ENCODE assay signal across 13 cellular contexts in the genomic region with DNA sequence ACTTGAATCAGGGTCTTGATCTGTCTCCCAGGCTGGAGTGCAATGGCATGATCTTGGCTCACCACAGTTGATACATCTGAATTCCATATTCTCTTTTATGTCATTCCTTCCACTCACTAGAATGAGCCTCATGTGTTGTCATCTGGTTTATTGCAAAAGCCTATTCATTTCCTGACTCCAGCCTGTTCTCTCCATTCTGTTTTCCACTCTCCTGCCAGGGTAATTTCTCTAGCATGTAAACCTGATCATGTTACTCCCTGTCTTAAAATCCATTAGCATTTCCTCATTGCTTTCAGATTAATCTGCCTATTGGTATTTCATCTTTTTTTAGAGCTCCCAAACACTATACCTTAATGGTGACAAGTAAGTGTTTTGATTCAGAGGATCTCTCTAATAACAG. TPM values are rescaled to one million over a fixed set of nuclear protein-coding genes. Genes with fewer than 3 reads are reported as not detected.
DNase-seq lines count a peak whose midpoint lies in the region; ATAC-seq, FAIRE-seq and TF ChIP-seq lines count a peak whose summit lies in the region.
"Had no signal": no experiment of that assay in that cellular context is flagged by ENCODE, and none has a peak within 500 bp of the region (broad histone marks: within the 10 kb centered on the region; RNA-seq: fewer than 3 reads in every experiment).

No MANE protein-coding gene starts in this region.

- H2BK120ac ChIP-seq in trophoblast cell (ENCODE audit: insufficient read depth, low read length, poor library complexity), result no peak overlapping the region

- H3K27ac ChIP-seq in endothelial cell of umbilical vein (ENCODE audit: insufficient read depth, low read depth, low read length), result no peak overlapping the region
- H3K27ac ChIP-seq in trophoblast cell (ENCODE audit: low read depth, low read length), result no peak overlapping the region
- H3K27ac ChIP-seq: gastroesophageal sphincter, skin epidermis had no signal

- POLR2A ChIA-PET in endothelial cell of umbilical vein (lab: Charles Lee), result no interaction called here

- H3K27me3 ChIP-seq in endothelial cell of umbilical vein (ENCODE audit: control insufficient read depth in 2 of 2, insufficient read depth in 2 of 2, low read length in 2 of 2) (no peaks in the 10 kb centered on the region), trophoblast cell (ENCODE audit: insufficient read depth, low read length) (no peaks in the 10 kb centered on the region)
- H3K27me3 ChIP-seq: gastroesophageal sphincter had no signal

- H2BK12ac ChIP-seq in trophoblast cell (ENCODE audit: low read length), result no peak overlapping the region

- no peak overlapping the region for H3K14ac ChIP-seq in trophoblast cell (ENCODE audit: low read length)

- H3K4me2 ChIP-seq in endothelial cell of umbilical vein (ENCODE audit: insufficient read depth, low read length) (no peak overlapping the region), trophoblast cell (ENCODE audit: low read length) (no peak overlapping the region)

- TF ChIP-seq CTCF in endothelial cell of umbilical vein (IDR thresholded peaks at IDR 0.05; ENCODE audit: extremely low read depth in 1 of 2, insufficient read depth in 1 of 2, low read depth in 1 of 2, low read length in 2 of 2), result no peak
- no peak for TF ChIP-seq CTCF in GM13976 (IDR thresholded peaks at IDR 0.05; ENCODE audit: borderline replicate concordance, control extremely low read depth, extremely low read depth, insufficient read depth, missing control alignments)

- no peak overlapping the region for H4K91ac ChIP-seq in trophoblast cell (ENCODE audit: low read depth, low read length)

- H3K4me3 ChIP-seq in endothelial cell of umbilical vein (replicated peaks in 1 of 3; ENCODE audit: insufficient read depth in 1 of 3, low read depth in 1 of 3, low read length in 3 of 3) (no peak overlapping the region), trophoblast cell (ENCODE audit: low read depth, low read length) (no peak overlapping the region)
- H3K4me3 ChIP-seq: gastroesophageal sphincter, skin epidermis had no signal

- no peaks in the 10 kb centered on the region for H3K9me1 ChIP-seq in endothelial cell of umbilical vein (replicated peaks; ENCODE audit: control insufficient read depth, extremely low read depth, insufficient read depth, low read length)

- H3K79me2 ChIP-seq in endothelial cell of umbilical vein (ENCODE audit: control insufficient read depth, insufficient read depth, low read length), result peaks cover 3% of the 10 kb centered on the region
- H3K79me2 ChIP-seq in trophoblast cell (ENCODE audit: control insufficient read depth, insufficient read depth, low read length, poor library complexity), result peaks cover 3% of the 10 kb centered on the region

- H2AK5ac ChIP-seq in trophoblast cell (ENCODE audit: low read length), result no peak overlapping the region

- dilution Hi-C loops in endothelial cell of umbilical vein (cut with MboI; ENCODE audit: extremely low pct_ligation_motif_present, low sequenced_read_pairs), result no loop called here

- DNase-seq in ELR (ENCODE audit: low read depth) (peak; percentile 82), M059J (ENCODE audit: low read depth) (peak; percentile 62), endothelial cell of umbilical vein (ENCODE audit: low read depth, low spot score) (peak; percentile 24), trophoblast cell (peak; percentile 44 to 80), left cardiac atrium (no peak), GM13976 (ENCODE audit: low spot score) (no peak), NCI-H146 treated with DMSO at 0.1 percent for 48 hours (lab: John Stamatoyannopoulos, UW; ENCODE audit: unreplicated experiment) (no peak)
- DNase-seq: activated T-cell treated with anti-CD3 and anti-CD28 coated beads, Interleukin-2, amount 50 U/mL, for 48 hours; left colon; NCI-H2107 had no signal

- no peak overlapping the region for H3K23ac ChIP-seq in trophoblast cell (ENCODE audit: low read length)

- H3K9me3 ChIP-seq in endothelial cell of umbilical vein (replicated peaks; ENCODE audit: control insufficient read depth, insufficient read depth, low read length) (no peaks in the 10 kb centered on the region), trophoblast cell (ENCODE audit: insufficient read depth, low read depth, low read length) (no peaks in the 10 kb centered on the region)
- H3K9me3 ChIP-seq: gastroesophageal sphincter had no signal

- H3K36me3 ChIP-seq in endothelial cell of umbilical vein (ENCODE audit: control insufficient read depth in 2 of 2, extremely low read depth in 1 of 2, insufficient read depth in 2 of 2, low read length in 2 of 2), result no peaks in the 10 kb centered on the region
- no peaks in the 10 kb centered on the region for H3K36me3 ChIP-seq in trophoblast cell (ENCODE audit: control insufficient read depth in 1 of 2, insufficient read depth in 2 of 2, low read length in 2 of 2)
- H3K36me3 ChIP-seq: gastroesophageal sphincter had no signal

- no peak overlapping the region for H3K18ac ChIP-seq in trophoblast cell (ENCODE audit: low read length)

- no peak overlapping the region for H3K4ac ChIP-seq in trophoblast cell (ENCODE audit: low read depth, low read length)

- no peaks in the 10 kb centered on the region for H4K20me1 ChIP-seq in endothelial cell of umbilical vein (replicated peaks; ENCODE audit: control insufficient read depth, extremely low read depth, insufficient read depth, low read length)

- no TSS peak for BruUV-seq in endothelial cell of umbilical vein (replicated peaks; lab: Mats Ljungman, UMichigan)

- H4K8ac ChIP-seq in trophoblast cell (ENCODE audit: low read depth, low read length), result no peak overlapping the region

- H2BK5ac ChIP-seq in trophoblast cell (ENCODE audit: low read depth, low read length, poor library complexity), result no peak overlapping the region

- H2AFZ ChIP-seq in endothelial cell of umbilical vein (ENCODE audit: low read depth, low read length) (peak overlapping the region; percentile 23), trophoblast cell (ENCODE audit: insufficient read depth, low read length, poor library complexity) (no peak overlapping the region)

- no peak for FAIRE-seq in endothelial cell of umbilical vein (lab: Jason Lieb, UNC)

- H4K12ac ChIP-seq in trophoblast cell (ENCODE audit: low read depth, low read length), result no peak overlapping the region

- no peak overlapping the region for H3K9ac ChIP-seq in endothelial cell of umbilical vein (replicated peaks; ENCODE audit: extremely low read depth, insufficient read depth, low read length)
- H3K9ac ChIP-seq in trophoblast cell (ENCODE audit: low read length), result no peak overlapping the region

- CTCF ChIA-PET in endothelial cell of umbilical vein (lab: Charles Lee), result no interaction called here

- no peak for TF ChIP-seq POLR2A in endothelial cell of umbilical vein (IDR thresholded peaks at IDR 0.05; ENCODE audit: low read depth, low read length)

- no peak for ATAC-seq in left cardiac atrium
- ATAC-seq: gastroesophageal sphincter, left colon had no signal

- intact Hi-C loops in endothelial cell of umbilical vein (cut with micrococcal nuclease) (loop anchor here (10.0 kb wide), 1 partner anchor 300 kb away; no protein-coding TSS in a partner anchor), left cardiac atrium (cut with DNase I) (loop anchor here in 1 of 2 donors (10.0 kb wide), 1 partner anchor 170 kb away; the partner anchor contains the start of gene DDX60)

- peaks cover 6% of the 10 kb centered on the region for H3K79me1 ChIP-seq in trophoblast cell (ENCODE audit: low read length)

- H3K4me1 ChIP-seq in endothelial cell of umbilical vein (ENCODE audit: control insufficient read depth, extremely low read depth, insufficient read depth, low read length), result peaks cover 19% of the 10 kb centered on the region
- peaks cover 0 to 11% of the 10 kb centered on the region in 2 experiments for H3K4me1 ChIP-seq in trophoblast cell (ENCODE audit: control insufficient read depth in 1 of 2, insufficient read depth in 2 of 2, low read length in 2 of 2)

- in situ Hi-C loops in GM13976 (cut with MboI; ENCODE audit: low sequenced_read_pairs, unreplicated experiment), result no loop called here

TF ChIP-seq in endothelial cell of umbilical vein, 7 proteins besides CTCF, POLR2A, EP300 and RAD21 (continues in another document):
- no peak for TF ChIP-seq JUN (IDR thresholded peaks at IDR 0.05; ENCODE audit: borderline replicate concordance, insufficient read depth, insufficient read length, low read depth)
- no peak for TF ChIP-seq EZH2 (IDR thresholded peaks at IDR 0.05; ENCODE audit: borderline replicate concordance, low read depth, low read length, severe bottlenecking)
- no peak for TF ChIP-seq MAX (IDR thresholded peaks at IDR 0.05; ENCODE audit: insufficient read depth, insufficient read length)
- no peak for TF ChIP-seq POLR2AphosphoS5 (IDR thresholded peaks at IDR 0.05; ENCODE audit: insufficient read depth, low read depth, low read length)
- no peak for TF ChIP-seq FOS (IDR thresholded peaks at IDR 0.05; ENCODE audit: borderline replicate concordance, insufficient read depth, low read length)

RNA-seq across cellular contexts. Expression of gene DDX60L, which starts 4.3 kb away (rescaled TPM):
- 17.0 and 21.5 TPM in 2 replicates for total RNA-seq in M059J (2014; rRNA removed; shearing (Covaris generic))
- total RNA-seq in endothelial cell of umbilical vein (22.0 and 32.9 TPM in 2 replicates), left cardiac atrium (10 to 100 TPM; 10.7 to 12.7 TPM)
- polyA plus RNA-seq in endothelial cell of umbilical vein, result 11.6 and 15.8 TPM in 2 replicates
- polyA plus RNA-seq in endothelial cell of umbilical vein (2011; cell fraction: cytosol; rRNA removed), result 10.5 and 11.3 TPM in 2 replicates
- 101 and 117 TPM in 2 replicates for polyA plus RNA-seq in endothelial cell of umbilical vein (2011; cell fraction: nucleus; rRNA removed)
- 17.4 and 23.3 TPM in 2 replicates for polyA plus RNA-seq in endothelial cell of umbilical vein (2012)
- 31.4 and 45.4 TPM in 2 replicates for polyA minus RNA-seq in endothelial cell of umbilical vein
- 7.4 TPM for polyA minus RNA-seq in endothelial cell of umbilical vein (2011; cell fraction: cytosol; rRNA and poly(A)+ RNA removed)
- 110 and 125 TPM in 2 replicates for polyA minus RNA-seq in endothelial cell of umbilical vein (2011; cell fraction: nucleus; rRNA and poly(A)+ RNA removed)
- polyA plus RNA-seq in trophoblast cell (2013), result 1.3 and 1.4 TPM in 2 replicates
- polyA plus RNA-seq: neural cell had no signal

RNA-seq across cellular contexts. Expression of gene PALLD, which starts 12.2 kb away (rescaled TPM):
- 21.6 and 46.0 TPM in 2 replicates for total RNA-seq in M059J (2014; rRNA removed; shearing (Covaris generic))
- total RNA-seq in endothelial cell of umbilical vein (47.9 and 48.2 TPM in 2 replicates), left cardiac atrium (100 to 1,000 TPM; 440 to 625 TPM)
- 10.4 and 13.4 TPM in 2 replicates for polyA plus RNA-seq in endothelial cell of umbilical vein
- 19.2 and 21.1 TPM in 2 replicates for polyA plus RNA-seq in endothelial cell of umbilical vein (2011; cell fraction: cytosol; rRNA removed)
- polyA plus RNA-seq in endothelial cell of umbilical vein (2011; cell fraction: nucleus; rRNA removed), result 31.7 and 31.8 TPM in 2 replicates
- 20.3 and 44.2 TPM in 2 replicates for polyA plus RNA-seq in endothelial cell of umbilical vein (2012)
- polyA minus RNA-seq in endothelial cell of umbilical vein, result 30.0 and 36.3 TPM in 2 replicates
- 47.9 TPM for polyA minus RNA-seq in endothelial cell of umbilical vein (2011; cell fraction: cytosol; rRNA and poly(A)+ RNA removed)
- polyA minus RNA-seq in endothelial cell of umbilical vein (2011; cell fraction: nucleus; rRNA and poly(A)+ RNA removed), result 28.4 and 38.6 TPM in 2 replicates
- polyA plus RNA-seq in trophoblast cell (2013), result 202 and 210 TPM in 2 replicates

Comparison
In these comparisons a context has a peak if more than half of its experiments do, and no peak if none do; other contexts are left out.
1. DNase-seq: peak in ELR (single experiment), M059J (single experiment), endothelial cell of umbilical vein (single experiment) and trophoblast cell (2 of 2); none in left cardiac atrium (single experiment), GM13976 (single experiment) and NCI-H146 treated with DMSO at 0.1 percent for 48 hours (single experiment).